In genomic region chr21:39484711-39485264, GRCh38 we compare ENCODE assay signal across 1 cellular context.
TF ChIP-seq lines count a peak whose summit lies in the region.

No MANE protein-coding gene starts in this region.

TF ChIP-seq in SK-N-SH treated with all-trans-retinoic acid at 6 μM for 48 hours, 23 proteins besides CTCF, POLR2A, EP300 and RAD21 (continued from another document):
- TF ChIP-seq PATZ1 (CRISPR knock-in tag; IDR thresholded peaks at IDR 0.05; ENCODE audit: borderline replicate concordance): no peak
- no peak for TF ChIP-seq POU6F1 (CRISPR knock-in tag; IDR thresholded peaks at IDR 0.05; ENCODE audit: borderline replicate concordance, low read depth)
- peak; percentile 61; the same call in 1 of the 2 replicates for TF ChIP-seq ZFP3 (CRISPR knock-in tag; IDR thresholded peaks at IDR 0.05)
- no peak for TF ChIP-seq ZC3H10 (CRISPR knock-in tag; IDR thresholded peaks at IDR 0.05)
- TF ChIP-seq ARNTL (CRISPR knock-in tag; IDR thresholded peaks at IDR 0.05; ENCODE audit: borderline replicate concordance, low read depth): no peak
- peak; percentile 92 for TF ChIP-seq ISL1 (CRISPR knock-in tag; IDR thresholded peaks at IDR 0.05)
- TF ChIP-seq ZNF565 (CRISPR knock-in tag; conservative IDR thresholded peaks at IDR 0.05; ENCODE audit: low read depth): no peak
- no peak for TF ChIP-seq ZFP30 (CRISPR knock-in tag; IDR thresholded peaks at IDR 0.05)
- no peak for TF ChIP-seq TOX (CRISPR knock-in tag; IDR thresholded peaks at IDR 0.05; ENCODE audit: borderline replicate concordance)
- no peak for TF ChIP-seq OSR1 (CRISPR knock-in tag; IDR thresholded peaks at IDR 0.05)
- TF ChIP-seq TCF4 (CRISPR knock-in tag; IDR thresholded peaks at IDR 0.05; ENCODE audit: borderline replicate concordance): no peak
- no peak for TF ChIP-seq GLIS3 (CRISPR knock-in tag; IDR thresholded peaks at IDR 0.05)
